In the genomic region with DNA sequence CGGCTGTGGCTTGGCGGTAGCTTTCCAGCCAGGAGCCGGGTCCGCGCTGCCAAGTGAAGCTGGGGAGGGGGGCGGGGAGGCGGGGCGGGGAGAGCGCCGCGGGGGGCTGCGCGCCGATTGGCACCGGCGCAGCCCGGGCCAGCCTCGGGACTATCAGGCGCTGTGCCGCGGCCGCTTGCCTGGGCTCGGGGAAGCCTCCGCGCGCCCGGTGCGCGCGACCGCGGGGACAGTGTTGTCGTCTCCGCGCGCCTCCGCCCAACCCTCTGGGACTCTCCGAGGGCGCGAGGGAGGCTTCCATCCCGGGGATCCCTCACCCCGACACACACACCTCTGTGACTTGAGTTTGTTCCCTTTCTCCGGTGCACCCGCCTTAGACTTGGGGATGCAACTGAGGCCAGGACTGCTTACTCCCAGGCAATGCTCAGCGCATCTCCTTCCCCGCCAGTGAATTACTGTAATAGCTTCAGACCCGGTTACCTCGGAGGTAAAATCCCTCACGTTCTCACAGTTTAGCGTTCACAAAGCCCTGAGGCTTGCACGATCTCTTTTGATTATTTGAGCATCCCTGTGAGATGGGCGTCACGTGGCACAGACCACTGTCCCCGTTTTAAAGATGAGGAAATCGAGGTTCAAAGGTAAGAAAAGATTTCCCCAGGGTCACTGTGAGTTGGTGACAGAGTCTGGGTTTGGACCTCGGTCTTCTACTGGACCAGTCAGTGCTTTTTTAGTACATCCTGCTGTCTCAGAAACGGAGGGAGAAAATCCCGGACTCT, we compare ENCODE assay signal across 9 cellular contexts. TPM values are rescaled to one million over a fixed set of nuclear protein-coding genes. Genes with fewer than 3 reads are reported as not detected.
DNase-seq lines count a peak whose midpoint lies in the region; TF ChIP-seq lines count a peak whose summit lies in the region.
"Had no signal": no experiment of that assay in that cellular context is flagged by ENCODE, and none has a peak within 500 bp of the region (broad histone marks: within the 10 kb centered on the region; RNA-seq: fewer than 3 reads in every experiment).

A gene (minus strand): TSS at position 26 of the 773 bp plus-strand sequence. CDS start 92 bp downstream, outside the sequence.

- H3K27ac ChIP-seq in endodermal cell (ENCODE audit: low read depth, low read length): no peak within 1 kb of the TSS
- no peak within 1 kb of the TSS for H3K27ac ChIP-seq in thyroid gland
- H3K27ac ChIP-seq: parathyroid adenoma had no signal

- H3K9me3 Mint-ChIP-seq in endodermal cell: no peaks in the 10 kb centered on the region
- no peaks in the 10 kb centered on the region for H3K9me3 Mint-ChIP-seq in progenitor cell of endocrine pancreas (ENCODE audit: low read depth)

- H3K4me1 ChIP-seq in endodermal cell (ENCODE audit: control insufficient read depth, insufficient read depth, low read length) (peaks cover 14% of the 10 kb centered on the region), thyroid gland (peaks cover 11 to 40% of the 10 kb centered on the region in 2 donors)
- H3K4me1 ChIP-seq: parathyroid adenoma had no signal

- H3K27ac Mint-ChIP-seq in endodermal cell (peak within 1 kb of the TSS; percentile 77), progenitor cell of endocrine pancreas (no peak within 1 kb of the TSS)

- no peak for TF ChIP-seq POLR2A in thyroid gland (IDR thresholded peaks at IDR 0.05)

- H3K9ac ChIP-seq in endodermal cell (ENCODE audit: extremely low read depth, low read length, poor library complexity, severe bottlenecking): no peak within 1 kb of the TSS
- H3K9ac ChIP-seq: parathyroid adenoma had no signal

- no peaks in the 10 kb centered on the region for H3K36me3 Mint-ChIP-seq in endodermal cell (ENCODE audit: low read depth)
- H3K36me3 Mint-ChIP-seq in progenitor cell of endocrine pancreas (ENCODE audit: insufficient read depth): no peaks in the 10 kb centered on the region

- no peaks in the 10 kb centered on the region for H3K36me3 ChIP-seq in H7 (replicated peaks; ENCODE audit: control insufficient read depth, insufficient read depth, low read length)
- H3K36me3 ChIP-seq in endodermal cell (ENCODE audit: control insufficient read depth, insufficient read depth, low read length): no peaks in the 10 kb centered on the region
- H3K36me3 ChIP-seq in thyroid gland: no peaks in the 10 kb centered on the region

- TF ChIP-seq CTCF in endodermal cell (conservative IDR thresholded peaks at IDR 0.05) (no peak), progenitor cell of endocrine pancreas (IDR thresholded peaks at IDR 0.05; ENCODE audit: unreplicated experiment) (no peak), thyroid gland (IDR thresholded peaks at IDR 0.05) (no peak)

- DNase-seq in H7 (peak; percentile 97), NCI-H2227 treated with DMSO at 0.1 percent for 48 hours (lab: John Stamatoyannopoulos, UW) (peak; percentile 20), endodermal cell (peak; percentile 96), progenitor cell of endocrine pancreas (ENCODE audit: low spot score, unreplicated experiment) (no peak), kidney glomerular epithelial cell (lab: John Stamatoyannopoulos, UW) (no peak), thyroid gland (no peak)
- no peak for DNase-seq in activated CD4-positive, CD25-positive, alpha-beta regulatory T cell (lab: John Stamatoyannopoulos, UW)
- DNase-seq: aorta had no signal

- H3K4me3 ChIP-seq in H7 (ENCODE audit: insufficient read depth, low read depth, low read length): peak within 1 kb of the TSS; percentile 70
- peak within 1 kb of the TSS; percentile 75 for H3K4me3 ChIP-seq in endodermal cell (ENCODE audit: low read length)
- no peak within 1 kb of the TSS for H3K4me3 ChIP-seq in thyroid gland (replicated peaks in 1 of 3)

- H3K4me1 Mint-ChIP-seq in endodermal cell (peaks cover 50% of the 10 kb centered on the region), progenitor cell of endocrine pancreas (ENCODE audit: low read depth) (peaks cover 20% of the 10 kb centered on the region)

- peaks cover 56% of the 10 kb centered on the region for H3K27me3 ChIP-seq in H7 (ENCODE audit: control insufficient read depth, insufficient read depth, low read length)
- peaks cover 60% of the 10 kb centered on the region for H3K27me3 ChIP-seq in endodermal cell (ENCODE audit: control insufficient read depth, insufficient read depth, low read length, poor library complexity, severe bottlenecking)
- peaks cover 14% of the 10 kb centered on the region for H3K27me3 ChIP-seq in thyroid gland

- H3K27me3 Mint-ChIP-seq in endodermal cell (ENCODE audit: insufficient read depth) (peaks cover 88% of the 10 kb centered on the region), progenitor cell of endocrine pancreas (peaks cover 88% of the 10 kb centered on the region)

- 3% methylated on average over 29 to 58 of the region's 58 CpGs for WGBS in endodermal cell (ENCODE audit: insufficient coverage in 1 of 2, insufficient read length in 1 of 2), 2 experiments
- WGBS in thyroid gland, 2 donors: 4 to 8% methylated on average over 23 to 24 of the region's 58 CpGs

- intact Hi-C loops in thyroid gland (cut with DNase I): no loop called here

- H3K4me3 Mint-ChIP-seq in endodermal cell (peak within 1 kb of the TSS; percentile 61), progenitor cell of endocrine pancreas (ENCODE audit: low read depth) (peak within 1 kb of the TSS; percentile 63)

- no peaks in the 10 kb centered on the region for H3K9me3 ChIP-seq in endodermal cell (ENCODE audit: control insufficient read depth, low read length)
- no peaks in the 10 kb centered on the region for H3K9me3 ChIP-seq in thyroid gland

RNA-seq across cellular contexts. Expression of the gene that starts here (rescaled TPM):
- total RNA-seq in H7 (2014; rRNA removed; shearing (Covaris generic)): 57.8 and 65.1 TPM in 2 replicates
- 1 to 10 TPM; 2.3 to 3.3 TPM for total RNA-seq in endodermal cell
- polyA plus RNA-seq in endodermal cell (2013, experiment 1 of 2): 3.0 TPM
- 1.2 TPM for polyA plus RNA-seq in endodermal cell (2013, experiment 2 of 2)
- total RNA-seq in progenitor cell of endocrine pancreas: not detected in 2 replicates
- not detected for total RNA-seq in thyroid gland
- total RNA-seq: aorta had no signal
- polyA plus RNA-seq: aorta had no signal

Comparison
In these comparisons a context has a peak if more than half of its experiments do, and no peak if none do; other contexts are left out.
1. RNA of the gene that starts here (total RNA-seq): 57.8 to 65.1 TPM in H7; 2.3 to 3.3 TPM in endodermal cell, not detected in progenitor cell of endocrine pancreas and not detected in thyroid gland; every median in the first group is over 10 times any median in the second.
2. DNase-seq: peak in H7 (single experiment), NCI-H2227 treated with DMSO at 0.1 percent for 48 hours (single experiment) and endodermal cell (single experiment); none in progenitor cell of endocrine pancreas (single experiment), kidney glomerular epithelial cell (single experiment), thyroid gland (0 of 2) and activated CD4-positive, CD25-positive, alpha-beta regulatory T cell (0 of 4).
3. H3K4me3 ChIP-seq: peak in H7 (single experiment) and endodermal cell (single experiment); none in thyroid gland (0 of 3).